8 cellular contexts compared by ENCODE assay signal in genomic region chr17:31495049-31495885, GRCh38.
DNase-seq lines count a peak whose midpoint lies in the region; ATAC-seq and TF ChIP-seq lines count a peak whose summit lies in the region.

No MANE protein-coding gene starts in this region.

- 69 to 78% (median 74%) methylated on average over 9 to 10 of the region's 10 CpGs for WGBS in spleen, 5 donors

- DNase-seq in NCI-H345 (lab: John Stamatoyannopoulos, UW) = peak; percentile 48
- DNase-seq in NCI-H345 treated with DMSO at 0.1 percent for 48 hours (lab: John Stamatoyannopoulos, UW; ENCODE audit: unreplicated experiment) = no peak
- peak; percentile 73 for DNase-seq in NCI-H524 treated with DMSO at 0.1 percent for 48 hours (lab: John Stamatoyannopoulos, UW)
- DNase-seq in effector memory CD8-positive, alpha-beta T cell = no peak
- DNase-seq in spleen = peak; percentile 86
- no peak for DNase-seq in ecto neural progenitor cell (ENCODE audit: low spot score)

- no peaks in the 10 kb centered on the region for H3K9me3 Mint-ChIP-seq in effector memory CD8-positive, alpha-beta T cell

- no peak for ATAC-seq in effector memory CD8-positive, alpha-beta T cell (replicated peaks)
- no peak for ATAC-seq in HG02571 (IDR thresholded peaks at IDR 0.05; ENCODE audit: unreplicated experiment)
- ATAC-seq in GM21390 (IDR thresholded peaks at IDR 0.05; ENCODE audit: unreplicated experiment) = no peak

- no peak for TF ChIP-seq POLR2A in spleen (IDR thresholded peaks at IDR 0.05)

- peaks cover 17% of the 10 kb centered on the region for H3K36me3 Mint-ChIP-seq in effector memory CD8-positive, alpha-beta T cell (ENCODE audit: insufficient read depth)

- H3K4me1 Mint-ChIP-seq in effector memory CD8-positive, alpha-beta T cell (ENCODE audit: low read depth in 2 of 2) = peaks cover 73 to 78% of the 10 kb centered on the region in 2 donors

- peak overlapping the region in 1 of 8 donors; percentile 47 for H3K4me3 ChIP-seq in spleen

- H3K4me3 Mint-ChIP-seq in effector memory CD8-positive, alpha-beta T cell = peak overlapping the region; percentile 75 to 82

- no peaks in the 10 kb centered on the region for H3K27me3 Mint-ChIP-seq in effector memory CD8-positive, alpha-beta T cell

- H3K27ac ChIP-seq in spleen = peak overlapping the region; percentile 53 to 94 (median 91)

- H3K27ac Mint-ChIP-seq in effector memory CD8-positive, alpha-beta T cell = peak overlapping the region; percentile 91 to 95

- intact Hi-C loops in spleen (cut with DNase I; ENCODE audit: low total_unique reads) = no loop called here

- no peaks in the 10 kb centered on the region for H3K9me3 ChIP-seq in spleen

- H3K4me1 ChIP-seq in spleen = peaks cover 57 to 100% (median 74%) of the 10 kb centered on the region in 6 donors

- H3K36me3 ChIP-seq in spleen = no peaks in the 10 kb centered on the region

- no peak for TF ChIP-seq CTCF in spleen (IDR thresholded peaks at IDR 0.05 in 8 of 11, conservative IDR thresholded peaks at IDR 0.05 in 3 of 11)

- no peaks in the 10 kb centered on the region for H3K27me3 ChIP-seq in spleen (replicated peaks in 1 of 7)

Comparison
In these comparisons a context has a peak if more than half of its experiments do, and no peak if none do; other contexts are left out.
1. DNase-seq: peak in NCI-H345 (single experiment), NCI-H524 treated with DMSO at 0.1 percent for 48 hours (single experiment) and spleen (single experiment); none in NCI-H345 treated with DMSO at 0.1 percent for 48 hours (single experiment), effector memory CD8-positive, alpha-beta T cell (0 of 3) and ecto neural progenitor cell (single experiment).